ENCODE assay signal across 1 cellular context in genomic region chr17:74295625-74296547, GRCh38.
TF ChIP-seq lines count a peak whose summit lies in the region.

No MANE protein-coding gene starts in this region.

TF ChIP-seq in K562, 482 proteins besides CTCF, POLR2A, EP300 and RAD21 (continued from another document):
- TF ChIP-seq FOXA3 (CRISPR knock-in tag; conservative IDR thresholded peaks at IDR 0.05 in 1 of 2, IDR thresholded peaks at IDR 0.05 in 1 of 2) (0 out of 4 replicates have a peak, but pooled peaks of 1 of the 2 experiments have one; percentile 60), DPF2 (IDR thresholded peaks at IDR 0.05) (peak; percentile 65), ZNF512 (tag; IDR thresholded peaks at IDR 0.05) (peak; percentile 43; the same call in 1 of the 2 replicates), MTA2 (IDR thresholded peaks at IDR 0.05; ENCODE audit: low read depth) (0 out of 2 replicates have a peak, but pooled peaks have one; percentile 8), HSF4 (CRISPR knock-in tag; IDR thresholded peaks at IDR 0.05; ENCODE audit: borderline replicate concordance) (no peak), ARNT (IDR thresholded peaks at IDR 0.05) (0 out of 4 replicates have a peak, but pooled peaks of 1 of the 2 experiments have one; percentile 16), ADNP (tag; IDR thresholded peaks at IDR 0.05) (0 out of 2 replicates have a peak, but pooled peaks have one; percentile 16), SFPQ (IDR thresholded peaks at IDR 0.05; ENCODE audit: low read depth, low read length) (no peak), MEIS2 (IDR thresholded peaks at IDR 0.05; ENCODE audit: partially characterized antibody) (peak; percentile 47), ARID1B (IDR thresholded peaks at IDR 0.05) (peak; percentile 4), ESRRA (IDR thresholded peaks at IDR 0.05; ENCODE audit: borderline replicate concordance, low read depth) (peak; percentile 20; the same call in 1 of the 2 replicates), SMARCE1 (IDR thresholded peaks at IDR 0.05) (peak; percentile 42; the same call in 1 of the 2 replicates), TCF3 (CRISPR knock-in tag; IDR thresholded peaks at IDR 0.05) (no peak; the same call in 1 of the 2 replicates), TEAD1 (CRISPR knock-in tag; IDR thresholded peaks at IDR 0.05) (peak in 1 of 2 experiments; percentile 15; a peak in 1 of 4 replicates), NR2C2 (CRISPR knock-in tag; IDR thresholded peaks at IDR 0.05) (no peak), NR2C2 (tag; IDR thresholded peaks at IDR 0.05) (peak; percentile 77), CEBPG (CRISPR knock-in tag; IDR thresholded peaks at IDR 0.05) (no peak), CEBPG (tag; conservative IDR thresholded peaks at IDR 0.05 in 1 of 2, IDR thresholded peaks at IDR 0.05 in 1 of 2) (no peak), FOXP1 (CRISPR knock-in tag; IDR thresholded peaks at IDR 0.05) (0 out of 2 replicates have a peak, but pooled peaks have one; percentile 29), MED1 (CRISPR knock-in tag; IDR thresholded peaks at IDR 0.05; ENCODE audit: borderline replicate concordance) (no peak), ZFP30 (CRISPR knock-in tag; IDR thresholded peaks at IDR 0.05; ENCODE audit: borderline replicate concordance) (no peak), SMARCA4 (IDR thresholded peaks at IDR 0.05) (peak; percentile 68), ZNF316 (IDR thresholded peaks at IDR 0.05) (peak; percentile 46; the same call in 1 of the 2 replicates), ZNF75A (CRISPR knock-in tag; IDR thresholded peaks at IDR 0.05) (no peak), MAFF (IDR thresholded peaks at IDR 0.05; ENCODE audit: low read length) (peak; percentile 61; the same call in 1 of the 2 replicates), ZNF175 (CRISPR knock-in tag; IDR thresholded peaks at IDR 0.05; ENCODE audit: low read depth) (peak; percentile 52; the same call in 1 of the 2 replicates), ZKSCAN3 (CRISPR knock-in tag; IDR thresholded peaks at IDR 0.05) (no peak), ZBTB26 (CRISPR knock-in tag; IDR thresholded peaks at IDR 0.05) (peak; percentile 85), CREB3L1 (IDR thresholded peaks at IDR 0.05; ENCODE audit: borderline replicate concordance, low read depth) (no peak), RBM25 (IDR thresholded peaks at IDR 0.05; ENCODE audit: low read depth, low read length, severe bottlenecking) (peak; percentile 30), SIN3A (IDR thresholded peaks at IDR 0.05; ENCODE audit: borderline replicate concordance in 2 of 2, control insufficient read depth in 1 of 2, low read depth in 2 of 2, low read length in 2 of 2) (no peak; a peak in 1 of 4 replicates), NFATC3 (IDR thresholded peaks at IDR 0.05) (0 out of 2 replicates have a peak, but pooled peaks have one; percentile 61), TEAD4 (IDR thresholded peaks at IDR 0.05; ENCODE audit: low read length) (no peak), TEAD4 (CRISPR knock-in tag; IDR thresholded peaks at IDR 0.05; ENCODE audit: borderline replicate concordance) (no peak), ZNF124 (CRISPR knock-in tag; IDR thresholded peaks at IDR 0.05) (no peak), NFE2L1 (tag; IDR thresholded peaks at IDR 0.05; ENCODE audit: borderline replicate concordance, low read depth) (no peak), PHB2 (IDR thresholded peaks at IDR 0.05; ENCODE audit: low read depth) (no peak), OTX1 (CRISPR knock-in tag; IDR thresholded peaks at IDR 0.05) (0 out of 2 replicates have a peak, but pooled peaks have one; percentile 46), FOSL1 (tag; conservative IDR thresholded peaks at IDR 0.05) (peak; percentile 76; the same call in 1 of the 2 replicates), GTF2E2 (tag; IDR thresholded peaks at IDR 0.05) (peak; percentile 51; the same call in 1 of the 2 replicates), DDX20 (tag; IDR thresholded peaks at IDR 0.05; ENCODE audit: low read depth) (no peak), TRIM28 (IDR thresholded peaks at IDR 0.05) (0 out of 2 replicates have a peak, but pooled peaks have one; percentile 17), ZNF384 (IDR thresholded peaks at IDR 0.05; ENCODE audit: low read depth, low read length) (no peak), SAFB2 (IDR thresholded peaks at IDR 0.05; ENCODE audit: borderline replicate concordance, low read depth, low read length, severe bottlenecking) (no peak), NRF1 (conservative IDR thresholded peaks at IDR 0.05 in 1 of 2, IDR thresholded peaks at IDR 0.05 in 1 of 2) (peak; percentile 71 to 75), DACH1 (IDR thresholded peaks at IDR 0.05; ENCODE audit: partially characterized antibody) (no peak), CHAMP1 (IDR thresholded peaks at IDR 0.05) (no peak), U2AF2 (optimal IDR thresholded peaks at IDR 0.05; ENCODE audit: low read depth, low read length) (no peak), NEUROD1 (IDR thresholded peaks at IDR 0.05; ENCODE audit: borderline replicate concordance, low read depth, low read length, partially characterized antibody) (peak; percentile 29), ZNF121 (CRISPR knock-in tag; conservative IDR thresholded peaks at IDR 0.05) (peak; percentile 27; the same call in 1 of the 2 replicates), TBP (optimal IDR thresholded peaks at IDR 0.05; ENCODE audit: low read depth, low read length) (peak; percentile 55), ZBTB33 (CRISPR knock-in tag; IDR thresholded peaks at IDR 0.05) (no peak), ZFP36 (IDR thresholded peaks at IDR 0.05; ENCODE audit: low read depth, low read length, partially characterized antibody) (peak; percentile 77), NR2F6 (CRISPR knock-in tag; IDR thresholded peaks at IDR 0.05) (0 out of 2 replicates have a peak, but pooled peaks have one; percentile 18), NFE2 (IDR thresholded peaks at IDR 0.05; ENCODE audit: low read depth) (peak; percentile 90), ZNF699 (CRISPR knock-in tag; IDR thresholded peaks at IDR 0.05; ENCODE audit: insufficient replicate concordance) (no peak), SMARCC2 (IDR thresholded peaks at IDR 0.05; ENCODE audit: low read depth) (peak; percentile 30; the same call in 1 of the 2 replicates), JUND (IDR thresholded peaks at IDR 0.05; ENCODE audit: borderline replicate concordance, low read depth, low read length) (peak; percentile 93), JUND (tag; IDR thresholded peaks at IDR 0.05; ENCODE audit: borderline replicate concordance, low read depth, low read length) (peak; percentile 92; the same call in 2 of the 3 replicates), ZNF280A (IDR thresholded peaks at IDR 0.05; ENCODE audit: low read depth, partially characterized antibody) (peak; percentile 28), CAMTA2 (CRISPR knock-in tag; conservative IDR thresholded peaks at IDR 0.05) (no peak), LEF1 (IDR thresholded peaks at IDR 0.05) (peak; percentile 34), GABPA (tag; conservative IDR thresholded peaks at IDR 0.05; ENCODE audit: low read depth) (0 out of 2 replicates have a peak, but pooled peaks have one; percentile 22)
